ENCODE assay signal across 9 cellular contexts in genomic region chr12:27975222-27976136, GRCh38. TPM values are rescaled to one million over a fixed set of nuclear protein-coding genes. Genes with fewer than 3 reads are reported as not detected.
DNase-seq lines count a peak whose midpoint lies in the region; ATAC-seq, FAIRE-seq and TF ChIP-seq lines count a peak whose summit lies in the region.
"Had no signal": no experiment of that assay in that cellular context is flagged by ENCODE, and none has a peak within 500 bp of the region (broad histone marks: within the 10 kb centered on the region; RNA-seq: fewer than 3 reads in every experiment).

No MANE protein-coding gene starts in this region.

- peak overlapping the region; percentile 18; the same call in 1 of the 2 replicates for H3K4me2 ChIP-seq in HepG2 (ENCODE audit: low read depth, low read length)

- TF ChIP-seq RAD21 in HepG2 (CRISPR knock-in tag; IDR thresholded peaks at IDR 0.05), result no peak

- TF ChIP-seq EP300 in HepG2 (IDR thresholded peaks at IDR 0.05; ENCODE audit: low read depth in 2 of 2, low read length in 2 of 2) (no peak), HepG2 (CRISPR knock-in tag; IDR thresholded peaks at IDR 0.05; ENCODE audit: borderline replicate concordance) (no peak)

- H2AFZ ChIP-seq in HepG2 (ENCODE audit: low read length), result no peak overlapping the region

- H3K79me2 ChIP-seq in HepG2 (ENCODE audit: insufficient read depth, low read length), result no peaks in the 10 kb centered on the region

- CTCF ChIA-PET in HepG2 (lab: Yijun Ruan, JAX; ENCODE audit: low intra/inter-chr PET ratio, low total read pairs), result no interaction called here

- POLR2A ChIA-PET in HepG2 (lab: Yijun Ruan, JAX), result no interaction called here

- H3K9me3 ChIP-seq in HepG2 (ENCODE audit: low read length), result no peaks in the 10 kb centered on the region

- ATAC-seq in HepG2 (peak; percentile 68), HG03342 (IDR thresholded peaks at IDR 0.05; ENCODE audit: unreplicated experiment) (no peak)

- no peaks in the 10 kb centered on the region for H4K20me1 ChIP-seq in HepG2 (ENCODE audit: insufficient read depth, low read length)

- DNase-seq in stimulated activated CD4-positive, alpha-beta T cell treated with anti-CD3 and anti-CD28 coated beads, Interleukin-4, amount 100 ng/mL, for 4 hours, result peak; percentile 19 to 25
- DNase-seq in stimulated activated CD4-positive, alpha-beta T cell treated with anti-CD3 and anti-CD28 coated beads, Interleukin-2, amount 100 ng/mL, for 48 hours, result no peak
- DNase-seq in astrocyte of the hippocampus (ENCODE audit: low read depth, low spot score) (peak; percentile 86), HepG2 (ENCODE audit: low spot score) (no peak), middle frontal gyrus (ENCODE audit: extremely low spot score, low spot score) (no peak), CD1c-positive myeloid dendritic cell (ENCODE audit: extremely low spot score) (no peak), mesenteric fat pad (ENCODE audit: low spot score) (no peak)

- peaks cover 15% of the 10 kb centered on the region for H3K4me1 ChIP-seq in HepG2 (ENCODE audit: insufficient read depth, low read length)

- no peak overlapping the region for H3K9ac ChIP-seq in HepG2 (ENCODE audit: insufficient read depth, low read depth, low read length)

- no peak for FAIRE-seq in HepG2 (lab: Jason Lieb, UNC)
- FAIRE-seq: GM18507 had no signal

- TF ChIP-seq POLR2A in HepG2 (IDR thresholded peaks at IDR 0.05; ENCODE audit: insufficient read depth in 1 of 2, low read depth in 2 of 2, low read length in 2 of 2), result no peak

- no peaks in the 10 kb centered on the region for H3K36me3 ChIP-seq in HepG2 (replicated peaks in 1 of 2; ENCODE audit: control insufficient read depth in 1 of 2, insufficient read depth in 2 of 2, low read length in 2 of 2)

- H3K27me3 ChIP-seq in HepG2 (ENCODE audit: control insufficient read depth in 1 of 2, insufficient read depth in 2 of 2, low read length in 2 of 2), result peaks cover 0 to 44% of the 10 kb centered on the region in 2 experiments; a peak in 4 of 5 replicates

- 13% methylated on average over 26 of the region's 61 CpGs for WGBS in HepG2 (ENCODE audit: low lambda C conversion rate)

- intact Hi-C loops in HepG2 (cut with micrococcal nuclease; ENCODE audit: unreplicated experiment), result loop anchor here (10.0 kb wide), 1 partner anchor 899 kb away; no protein-coding TSS in a partner anchor

- no peak for TF ChIP-seq CTCF in HepG2 (CRISPR knock-in tag; IDR thresholded peaks at IDR 0.05)

- in situ Hi-C loops in HepG2 (cut with HindIII; ENCODE audit: extremely low pct_ligation_motif_present, low pct_unique_long_range_greater_than_20kb), result no loop called here

- BruUV-seq in HepG2 (replicated peaks; lab: Mats Ljungman, UMichigan), result no TSS peak

- no peak overlapping the region for H3K27ac ChIP-seq in HepG2 (ENCODE audit: extremely low read length, insufficient read depth, low read length)

- no peak overlapping the region; a peak in 1 of 6 replicates for H3K4me3 ChIP-seq in HepG2 (replicated peaks in 1 of 3; ENCODE audit: insufficient read depth in 1 of 3, low read depth in 2 of 3, low read length in 3 of 3)

TF ChIP-seq in HepG2, 621 proteins besides CTCF, POLR2A, EP300 and RAD21 (continues in another document):
- peak; percentile 37; the same call in 1 of the 2 replicates for TF ChIP-seq SALL1 (CRISPR knock-in tag; IDR thresholded peaks at IDR 0.05)
- TF ChIP-seq ZNF790 (CRISPR knock-in tag; IDR thresholded peaks at IDR 0.05; ENCODE audit: borderline replicate concordance), result no peak
- peak; percentile 61 to 92 for TF ChIP-seq REST (IDR thresholded peaks at IDR 0.05; ENCODE audit: borderline replicate concordance in 1 of 2, low read depth in 1 of 2, low read length in 2 of 2)
- TF ChIP-seq ZNF768 (CRISPR knock-in tag; IDR thresholded peaks at IDR 0.05), result peak; percentile 14; the same call in 1 of the 2 replicates
- TF ChIP-seq EZH2 (conservative IDR thresholded peaks at IDR 0.05; ENCODE audit: low read depth, low read length), result peak; percentile 88; the same call in 1 of the 2 replicates
- peak; percentile 16; the same call in 1 of the 2 replicates for TF ChIP-seq ZNF687 (CRISPR knock-in tag; IDR thresholded peaks at IDR 0.05)

RNA-seq across cellular contexts. Expression of gene PTHLH, which starts 2.9 kb away (rescaled TPM):
- total RNA-seq in HepG2 (2016; rRNA removed; fragmentation: Illumina TruSeq; extraction: Trizol) (not detected in 2 replicates), mesenteric fat pad (not detected)
- not detected in 2 replicates for total RNA-seq in HepG2 (2016; cell fraction: cytosol; rRNA removed; fragmentation: Illumina TruSeq; extraction: Trizol; ENCODE audit: low read depth)
- not detected in 2 replicates for total RNA-seq in HepG2 (2016; cell fraction: insoluble cytoplasmic fraction; rRNA removed; fragmentation: Illumina TruSeq; extraction: Trizol)
- total RNA-seq in HepG2 (2016; cell fraction: membrane; rRNA removed; fragmentation: Illumina TruSeq; extraction: Trizol), result not detected in 2 replicates
- total RNA-seq in HepG2 (2016; cell fraction: nucleus; rRNA removed; fragmentation: Illumina TruSeq; extraction: Trizol), result not detected in 2 replicates
- polyA plus RNA-seq in HepG2 (2011; rRNA removed), result 0.22 and 0.31 TPM in 2 replicates
- polyA plus RNA-seq in HepG2 (2011; cell fraction: cytosol; rRNA removed), result 0.21 and 0.32 TPM in 2 replicates
- polyA plus RNA-seq in HepG2 (2011; cell fraction: nucleus; rRNA removed), result 0.16 and 0.19 TPM in 2 replicates
- polyA plus RNA-seq in HepG2 (2012), result 0.40 and 0.56 TPM in 2 replicates
- not detected in 2 replicates for polyA plus RNA-seq in HepG2 (2016; cell fraction: cytosol; fragmentation: Illumina TruSeq; extraction: Trizol; ENCODE audit: low read depth)
- polyA plus RNA-seq in HepG2 (2016; cell fraction: insoluble cytoplasmic fraction; fragmentation: Illumina TruSeq; extraction: Trizol; ENCODE audit: low read depth), result not detected in 2 replicates
- not detected in 2 replicates for polyA plus RNA-seq in HepG2 (2016; cell fraction: membrane; fragmentation: Illumina TruSeq; extraction: Trizol; ENCODE audit: low read depth)
- not detected in 2 replicates for polyA plus RNA-seq in HepG2 (2016; cell fraction: nucleus; fragmentation: Illumina TruSeq; extraction: Trizol; ENCODE audit: insufficient read depth, low read depth)
- polyA minus RNA-seq in HepG2 (2011; rRNA and poly(A)+ RNA removed; ENCODE audit: low replicate concordance), result not detected in 2 replicates
- polyA minus RNA-seq in HepG2 (2011; cell fraction: cytosol; rRNA and poly(A)+ RNA removed), result not detected in 2 replicates
- polyA minus RNA-seq in HepG2 (2011; cell fraction: nucleus; rRNA and poly(A)+ RNA removed), result 0.50 TPM in 1 of 2 replicates, not detected in the other

Comparison
In these comparisons a context has a peak if more than half of its experiments do, and no peak if none do; other contexts are left out.
1. DNase-seq: peak in stimulated activated CD4-positive, alpha-beta T cell treated with anti-CD3 and anti-CD28 coated beads, Interleukin-4, amount 100 ng/mL, for 4 hours (2 of 2) and astrocyte of the hippocampus (single experiment); none in stimulated activated CD4-positive, alpha-beta T cell treated with anti-CD3 and anti-CD28 coated beads, Interleukin-2, amount 100 ng/mL, for 48 hours (0 of 2), HepG2 (single experiment), middle frontal gyrus (single experiment), CD1c-positive myeloid dendritic cell (single experiment) and mesenteric fat pad (single experiment).